In the genomic region with DNA sequence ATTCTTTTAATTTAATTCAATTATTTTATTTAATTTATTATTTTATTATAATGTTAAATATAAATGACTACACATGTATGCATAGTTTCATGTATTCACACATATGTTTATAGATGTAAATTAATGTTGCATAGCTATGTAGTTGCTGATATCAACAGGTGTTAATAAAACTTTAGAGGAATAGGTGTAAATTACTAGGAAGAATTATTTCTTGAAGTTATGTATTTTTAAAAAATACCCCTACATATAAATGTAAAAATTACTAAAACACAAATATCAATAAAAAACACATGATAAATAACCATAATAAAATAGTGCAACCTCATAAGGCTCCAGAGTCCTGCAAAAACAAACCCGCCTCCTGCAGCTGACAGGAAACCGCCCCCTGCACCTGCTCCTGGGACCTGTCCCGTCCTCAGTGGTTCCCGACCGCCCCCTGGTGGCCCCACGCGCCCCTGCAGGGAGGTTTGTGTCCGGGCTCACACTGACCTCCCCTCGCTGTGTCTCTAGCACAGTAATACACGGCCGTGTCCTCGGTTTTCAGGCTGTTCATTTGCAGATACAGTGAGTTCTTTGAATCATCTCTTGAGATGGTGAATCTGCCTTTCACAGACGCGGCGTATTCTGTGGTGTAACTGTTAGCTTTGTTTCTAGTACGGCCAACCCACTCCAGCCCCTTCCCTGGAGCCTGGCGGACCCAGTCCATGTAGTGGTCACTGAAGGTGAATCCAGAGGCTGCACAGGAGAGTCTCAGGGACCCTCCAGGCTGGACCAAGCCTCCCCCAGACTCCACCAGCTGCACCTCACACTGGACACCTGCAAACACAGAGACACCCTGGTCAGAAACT, we compare ENCODE assay signal across 9 cellular contexts.
DNase-seq lines count a peak whose midpoint lies in the region; ATAC-seq and TF ChIP-seq lines count a peak whose summit lies in the region.
"Had no signal": no experiment of that assay in that cellular context is flagged by ENCODE, and none has a peak within 500 bp of the region (broad histone marks: within the 10 kb centered on the region; RNA-seq: fewer than 3 reads in every experiment).

No MANE protein-coding gene starts in this region.

- TF ChIP-seq CTCF in GM06990 (IDR thresholded peaks at IDR 0.05; ENCODE audit: insufficient read depth, low read length, poor library complexity, severe bottlenecking) (peak; percentile 98), left lung (IDR thresholded peaks at IDR 0.05) (peak; percentile 59 to 74)

- peak; percentile 55 for ATAC-seq in left lung
- ATAC-seq in GM18907 (IDR thresholded peaks at IDR 0.05; ENCODE audit: unreplicated experiment), result no peak

- peak; percentile 77 for DNase-seq in GM06990 (ENCODE audit: extremely low read depth, insufficient read length)
- DNase-seq in LHCN-M2 (ENCODE audit: low read depth), result peak; percentile 32
- DNase-seq in SW480 (ENCODE audit: low spot score), result peak; percentile 80
- peak; percentile 82 for DNase-seq in activated naive CD8-positive, alpha-beta T cell treated with anti-CD3 and anti-CD28 coated beads for 36 hours
- peak; percentile 49 to 94 for DNase-seq in left lung
- DNase-seq in stimulated activated CD8-positive, alpha-beta memory T cell treated with anti-CD3 and anti-CD28 coated beads, Interleukin-7, amount 100 ng/mL, for 1 hour (ENCODE audit: low read depth in 2 of 2), result peak; percentile 45 to 60
- DNase-seq in 8988T, result no peak

- no peak overlapping the region for H3K4me3 ChIP-seq in GM06990 (replicated peaks; ENCODE audit: low read depth, low read length)
- no peak overlapping the region for H3K4me3 ChIP-seq in left lung

- H3K36me3 ChIP-seq in GM06990 (ENCODE audit: control insufficient read depth, insufficient read depth, low read length), result no peaks in the 10 kb centered on the region
- no peaks in the 10 kb centered on the region for H3K36me3 ChIP-seq in left lung

- no peak overlapping the region for H3K27ac ChIP-seq in left lung

- H3K27ac Mint-ChIP-seq in activated naive CD8-positive, alpha-beta T cell treated with anti-CD3 and anti-CD28 coated beads for 36 hours, result no peak overlapping the region
- H3K27ac Mint-ChIP-seq: activated naive CD4-positive, alpha-beta T cell treated with anti-CD3 and anti-CD28 coated beads, Interleukin-2, amount 50 U/mL, for 24 hours had no signal

- intact Hi-C loops in left lung (cut with DNase I), result no loop called here

- no peaks in the 10 kb centered on the region for H3K36me3 Mint-ChIP-seq in activated naive CD8-positive, alpha-beta T cell treated with anti-CD3 and anti-CD28 coated beads for 36 hours
- H3K36me3 Mint-ChIP-seq: activated naive CD4-positive, alpha-beta T cell treated with anti-CD3 and anti-CD28 coated beads, Interleukin-2, amount 50 U/mL, for 24 hours had no signal

- no peaks in the 10 kb centered on the region for H3K4me1 ChIP-seq in left lung

- H3K27me3 Mint-ChIP-seq in activated naive CD8-positive, alpha-beta T cell treated with anti-CD3 and anti-CD28 coated beads for 36 hours, result peaks cover 3% of the 10 kb centered on the region

- H3K9me3 Mint-ChIP-seq in activated naive CD8-positive, alpha-beta T cell treated with anti-CD3 and anti-CD28 coated beads for 36 hours, result no peaks in the 10 kb centered on the region
- H3K9me3 Mint-ChIP-seq: activated naive CD4-positive, alpha-beta T cell treated with anti-CD3 and anti-CD28 coated beads, Interleukin-2, amount 50 U/mL, for 24 hours had no signal

- no peak overlapping the region for H3K4me3 Mint-ChIP-seq in activated naive CD8-positive, alpha-beta T cell treated with anti-CD3 and anti-CD28 coated beads for 36 hours
- H3K4me3 Mint-ChIP-seq: activated naive CD4-positive, alpha-beta T cell treated with anti-CD3 and anti-CD28 coated beads, Interleukin-2, amount 50 U/mL, for 24 hours had no signal

- peaks cover 10% of the 10 kb centered on the region for H3K4me1 Mint-ChIP-seq in activated naive CD8-positive, alpha-beta T cell treated with anti-CD3 and anti-CD28 coated beads for 36 hours

- H3K9me3 ChIP-seq in left lung, result no peaks in the 10 kb centered on the region

- no peaks in the 10 kb centered on the region for H3K27me3 ChIP-seq in GM06990 (replicated peaks; ENCODE audit: control insufficient read depth, insufficient read depth, low read length)
- H3K27me3 ChIP-seq in left lung, result peaks cover 0 to 23% of the 10 kb centered on the region in 2 donors
